ENCODE assay signal across 14 cellular contexts in genomic region chr12:31756977-31757420, GRCh38. TPM values are rescaled to one million over a fixed set of nuclear protein-coding genes. Genes with fewer than 3 reads are reported as not detected.
DNase-seq lines count a peak whose midpoint lies in the region; ATAC-seq, FAIRE-seq and TF ChIP-seq lines count a peak whose summit lies in the region.
"Had no signal": no experiment of that assay in that cellular context is flagged by ENCODE, and none has a peak within 500 bp of the region (broad histone marks: within the 10 kb centered on the region; RNA-seq: fewer than 3 reads in every experiment).

No MANE protein-coding gene starts in this region.

- peak overlapping the region; percentile 64 for H2BK120ac ChIP-seq in H1 (replicated peaks; ENCODE audit: low read depth, low read length)

- no peak overlapping the region for H3K18ac ChIP-seq in H1 (ENCODE audit: extremely low read depth, low read length)

- peaks cover 1% of the 10 kb centered on the region; the same call in 1 of the 2 replicates for H3K23me2 ChIP-seq in H1 (ENCODE audit: low read depth, low read length)

- H3K4ac ChIP-seq in H1 (replicated peaks; ENCODE audit: insufficient read length, low read depth, low read length), result peak overlapping the region; percentile 69

- H2BK20ac ChIP-seq in H1 (ENCODE audit: low read length), result no peak overlapping the region

- H3K36me3 ChIP-seq in H1 (ENCODE audit: control insufficient read depth in 2 of 4, insufficient read depth in 4 of 4, low read length in 3 of 4), result no peaks in the 10 kb centered on the region
- no peaks in the 10 kb centered on the region for H3K36me3 ChIP-seq in neutrophil

- H2BK15ac ChIP-seq in H1 (ENCODE audit: low read length), result no peak overlapping the region

- DNase-seq in DMS53 (lab: John Stamatoyannopoulos, UW) (peak; percentile 97), NCI-H226 (peak; percentile 67), H1 (ENCODE audit: low read depth in 1 of 2, low spot score in 2 of 2) (no peak), GM13977 (ENCODE audit: low spot score) (no peak), NCI-H510A treated with DMSO at 0.1 percent for 48 hours (lab: John Stamatoyannopoulos, UW) (no peak), MV-4-11 (lab: John Stamatoyannopoulos, UW) (no peak)
- DNase-seq: activated T-cell treated with anti-CD3 and anti-CD28 coated beads, Interleukin-2, amount 50 U/mL, for 24 hours; kidney glomerular epithelial cell; NCI-H146; posterior cingulate gyrus; stimulated activated CD4-positive, alpha-beta T cell treated with anti-CD3 and anti-CD28 coated beads, Interleukin-4, amount 100 ng/mL, for 4 hours had no signal

- no peaks in the 10 kb centered on the region for H3K27me3 ChIP-seq in H1 (replicated peaks in 1 of 4; ENCODE audit: control insufficient read depth in 3 of 4, extremely low read depth in 1 of 4, insufficient read depth in 3 of 4, low read length in 3 of 4)
- no peaks in the 10 kb centered on the region for H3K27me3 ChIP-seq in neutrophil
- H3K27me3 ChIP-seq: body of pancreas had no signal

- H3K9me3 ChIP-seq in H1 (ENCODE audit: insufficient read depth in 2 of 2, low read depth in 1 of 2, low read length in 1 of 2) (no peaks in the 10 kb centered on the region), neutrophil (no peaks in the 10 kb centered on the region)
- H3K9me3 ChIP-seq: body of pancreas had no signal

- 100% methylated on average over 1 of the region's 1 CpG; no CpG with 5 or more reads in 1 of the 2 experiments for WGBS in H1 (ENCODE audit: extremely low coverage in 1 of 2, insufficient coverage in 1 of 2, insufficient read length in 1 of 2, insufficient replicate concordance in 2 of 2, low coverage in 1 of 2, low lambda C conversion rate in 2 of 2, missing lambda C conversion rate in 1 of 2), 2 experiments

- TF ChIP-seq EP300 in H1 (IDR thresholded peaks at IDR 0.05; ENCODE audit: borderline replicate concordance in 1 of 2, low read depth in 2 of 2, low read length in 2 of 2), result no peak

- H4K8ac ChIP-seq in H1 (ENCODE audit: extremely low read depth, insufficient read depth, low read length), result no peak overlapping the region

- H3K4me1 ChIP-seq in H1 (replicated peaks in 1 of 4; ENCODE audit: control insufficient read depth in 3 of 4, insufficient read depth in 4 of 4, low read length in 3 of 4) (peaks cover 0 to 2% (median 0%) of the 10 kb centered on the region in 4 experiments; a peak in 2 of 7 replicates), neutrophil (ENCODE audit: control insufficient read depth in 1 of 2, insufficient read depth in 1 of 2, low read depth in 1 of 2, low read length in 1 of 2) (peaks cover 6 to 10% of the 10 kb centered on the region in 2 experiments)

- H2AFZ ChIP-seq in H1 (ENCODE audit: low read length), result 0 out of 2 replicates have a peak overlapping the region, but pooled peaks have one; percentile 59

- ATAC-seq in HG02884 (IDR thresholded peaks at IDR 0.05; ENCODE audit: unreplicated experiment), result no peak
- ATAC-seq: body of pancreas had no signal

- no peaks in the 10 kb centered on the region for H4K20me1 ChIP-seq in H1 (replicated peaks in 1 of 2; ENCODE audit: control insufficient read depth in 1 of 2, insufficient read depth in 2 of 2, low read length in 2 of 2)

- no peak overlapping the region for H2AK5ac ChIP-seq in H1 (ENCODE audit: low read depth, low read length)

- CTCF ChIA-PET in H1 (lab: Charles Lee; ENCODE audit: partially characterized antibody), result interaction anchor here (0.6 to 1.0 kb wide), 2 partner anchors 24 to 442 kb away, joined by 3 to 5 read pairs; no protein-coding TSS in a partner anchor

- in situ Hi-C loops in GM13977 (cut with MboI; ENCODE audit: low pct_unique_long_range_greater_than_20kb, low sequenced_read_pairs, unreplicated experiment), result loop anchor here (10.0 kb wide), 1 partner anchor 548 kb away; no protein-coding TSS in a partner anchor

- no peak overlapping the region for H3K23ac ChIP-seq in H1 (ENCODE audit: insufficient read length)

- no peak overlapping the region for H4K5ac ChIP-seq in H1 (ENCODE audit: insufficient read length, low read depth, low read length)

- no peak overlapping the region for H3K9ac ChIP-seq in H1 (replicated peaks in 1 of 4; ENCODE audit: extremely low read depth in 1 of 4, low read depth in 3 of 4, low read length in 3 of 4)

- H3K56ac ChIP-seq in H1 (replicated peaks; ENCODE audit: insufficient read length, low read depth, low read length), result no peak overlapping the region

- no peak overlapping the region for H3K4me3 ChIP-seq in H1 (ENCODE audit: extremely low read depth in 1 of 4, insufficient read depth in 2 of 4, low read depth in 3 of 4, low read length in 4 of 4)
- no peak overlapping the region for H3K4me3 ChIP-seq in neutrophil (ENCODE audit: low read depth in 1 of 2, low read length in 1 of 2)
- H3K4me3 ChIP-seq: body of pancreas had no signal

- TF ChIP-seq POLR2A in H1 (IDR thresholded peaks at IDR 0.05; ENCODE audit: control extremely low read depth in 1 of 2, low read depth in 2 of 2, low read length in 2 of 2), result no peak

- H3K79me2 ChIP-seq in H1 (ENCODE audit: control insufficient read depth in 1 of 2, insufficient read depth in 2 of 2, low read length in 2 of 2), result no peaks in the 10 kb centered on the region

- no peak for TF ChIP-seq RAD21 in H1 (IDR thresholded peaks at IDR 0.05 in 1 of 2, conservative IDR thresholded peaks at IDR 0.05 in 1 of 2; ENCODE audit: low read depth in 2 of 2, low read length in 2 of 2)

- no peak overlapping the region for H3K14ac ChIP-seq in H1 (ENCODE audit: insufficient read length)

- no peak overlapping the region for H3K27ac ChIP-seq in H1 (ENCODE audit: low read depth, low read length)
- H3K27ac ChIP-seq in neutrophil, result peak overlapping the region; percentile 6
- H3K27ac ChIP-seq: body of pancreas had no signal

- no peak overlapping the region for H3K4me2 ChIP-seq in H1 (ENCODE audit: insufficient read depth in 1 of 2, low read depth in 2 of 2, low read length in 2 of 2)

- POLR2A ChIA-PET in H1 (lab: Charles Lee; ENCODE audit: partially characterized antibody), result no interaction called here

- peak overlapping the region; percentile 74 for H4K91ac ChIP-seq in H1 (replicated peaks; ENCODE audit: insufficient read length, low read length)

- no peaks in the 10 kb centered on the region for H3K79me1 ChIP-seq in H1 (ENCODE audit: low read depth, low read length)

- H2BK5ac ChIP-seq in H1 (ENCODE audit: low read depth, low read length), result no peak overlapping the region

- TF ChIP-seq CTCF in H1 (IDR thresholded peaks at IDR 0.05; ENCODE audit: control extremely low read depth in 1 of 3, insufficient read depth in 1 of 3, low read depth in 1 of 3, low read length in 3 of 3) (no peak), neutrophil (IDR thresholded peaks at IDR 0.05) (no peak), GM13977 (IDR thresholded peaks at IDR 0.05; ENCODE audit: extremely low read depth, insufficient read depth, missing control alignments) (no peak)

- FAIRE-seq in H1 (lab: Jason Lieb, UNC), result no peak

- no peak overlapping the region for H2BK12ac ChIP-seq in H1 (ENCODE audit: low read depth, low read length)

TF ChIP-seq in H1, 55 proteins besides CTCF, POLR2A, EP300 and RAD21:
- no peak for TF ChIP-seq BRCA1 (IDR thresholded peaks at IDR 0.05; ENCODE audit: low read depth, low read length)
- TF ChIP-seq PHF8 (conservative IDR thresholded peaks at IDR 0.05; ENCODE audit: low read depth, low read length), result no peak
- no peak for TF ChIP-seq CBX8 (IDR thresholded peaks at IDR 0.05; ENCODE audit: borderline replicate concordance, low read depth, low read length)
- no peak for TF ChIP-seq SAP30 (IDR thresholded peaks at IDR 0.05; ENCODE audit: insufficient read depth, insufficient replicate concordance, low read length)
- no peak for TF ChIP-seq SIRT6 (IDR thresholded peaks at IDR 0.05; ENCODE audit: low read length)
- no peak for TF ChIP-seq KDM1A (IDR thresholded peaks at IDR 0.05; ENCODE audit: borderline replicate concordance, low read length)
- TF ChIP-seq TEAD4 (IDR thresholded peaks at IDR 0.05; ENCODE audit: low read depth, low read length), result no peak
- no peak for TF ChIP-seq HDAC6 (IDR thresholded peaks at IDR 0.05; ENCODE audit: low read depth, low read length)
- TF ChIP-seq CHD1 (IDR thresholded peaks at IDR 0.05; ENCODE audit: low read depth, low read length), result no peak
- TF ChIP-seq BCL11A (IDR thresholded peaks at IDR 0.05; ENCODE audit: low read depth in 2 of 2, low read length in 2 of 2), result no peak
- TF ChIP-seq MAFK (IDR thresholded peaks at IDR 0.05; ENCODE audit: low read depth, low read length), result no peak
- TF ChIP-seq CHD2 (IDR thresholded peaks at IDR 0.05; ENCODE audit: low read length), result no peak
- TF ChIP-seq CEBPB (IDR thresholded peaks at IDR 0.05; ENCODE audit: low read depth, low read length), result no peak
- no peak for TF ChIP-seq JUN (IDR thresholded peaks at IDR 0.05; ENCODE audit: low read depth, low read length)

RNA-seq across cellular contexts. Expression of gene AMN1, which starts 28.2 kb away (rescaled TPM):
- 7.1 and 7.5 TPM in 2 replicates for total RNA-seq in H1 (2021; fragmentation: NEBNext Ultra II Directional; extraction: Animal tissue kit (Norgen Biotek cat#: 25700))
- polyA plus RNA-seq in H1 (2011; rRNA removed), result 10.1 and 13.8 TPM in 2 replicates
- 19.1 TPM for polyA plus RNA-seq in H1 (2011; cell fraction: cytosol; rRNA removed)
- 3.0 TPM for polyA plus RNA-seq in H1 (2011; cell fraction: nucleus; rRNA removed)
- polyA plus RNA-seq in H1 (2012, experiment 1 of 2), result 9.2 to 13.0 TPM (median 10.2 TPM) in 4 replicates
- 1.6 TPM for polyA plus RNA-seq in H1 (2012, experiment 2 of 2)
- 6.8 TPM for polyA plus RNA-seq in H1 (2013, experiment 1 of 2)
- 7.9 TPM for polyA plus RNA-seq in H1 (2013, experiment 2 of 2)
- 9.4 and 9.6 TPM in 2 replicates for polyA minus RNA-seq in H1 (2011; rRNA and poly(A)+ RNA removed)
- polyA minus RNA-seq in H1 (2011; cell fraction: cytosol; rRNA and poly(A)+ RNA removed), result 5.7 TPM
- 6.2 TPM for polyA minus RNA-seq in H1 (2011; cell fraction: nucleus; rRNA and poly(A)+ RNA removed)

Comparison
In these comparisons a context has a peak if more than half of its experiments do, and no peak if none do; other contexts are left out.
1. DNase-seq: peak in DMS53 (single experiment) and NCI-H226 (single experiment); none in H1 (0 of 2), GM13977 (single experiment), NCI-H510A treated with DMSO at 0.1 percent for 48 hours (single experiment) and MV-4-11 (single experiment).